Comparison of ENCODE assay signal across 21 cellular contexts in genomic region chr5:147971472-147971871, GRCh38.
DNase-seq lines count a peak whose midpoint lies in the region; ATAC-seq and TF ChIP-seq lines count a peak whose summit lies in the region.
"Had no signal": no experiment of that assay in that cellular context is flagged by ENCODE, and none has a peak within 500 bp of the region (broad histone marks: within the 10 kb centered on the region; RNA-seq: fewer than 3 reads in every experiment).

No MANE protein-coding gene starts in this region.

- no peaks in the 10 kb centered on the region for H3K27me3 Mint-ChIP-seq in GM23338 (ENCODE audit: insufficient read depth, low read depth, poor library complexity)
- H3K27me3 Mint-ChIP-seq in nephron progenitor cell (ENCODE audit: low read depth, poor library complexity): no peaks in the 10 kb centered on the region

- H3K27ac ChIP-seq in GM23338 (ENCODE audit: low read depth) (no peak overlapping the region), RWPE2 (ENCODE audit: poor library complexity, severe bottlenecking) (no peak overlapping the region)
- H3K27ac ChIP-seq: BLaER1 treated with 17β-estradiol and CSF1 and Interleukin-3, amounts not matched to agents 10 nM and 100 nM; RWPE1 had no signal

- DNase-seq in GM23338 (ENCODE audit: low spot score) (peak; percentile 30), RWPE2 (ENCODE audit: low spot score) (no peak), nephron progenitor cell (no peak), cerebellum (ENCODE audit: low spot score) (no peak), NCI-H2081 treated with DMSO at 0.1 percent for 48 hours (lab: John Stamatoyannopoulos, UW) (no peak), AML-193 (lab: John Stamatoyannopoulos, UW) (no peak)
- DNase-seq: CD4-positive, alpha-beta T cell; EL; GDM1; H7; Kasumi-1; MV-4-11; NCI-H1105 treated with DMSO at 0.1 percent for 48 hours; NCI-H2029; NCI-H446 treated with DMSO at 0.1 percent for 48 hours; SHP77 treated with DMSO at 0.1 percent for 48 hours had no signal

- H3K9me3 Mint-ChIP-seq in GM23338 (no peaks in the 10 kb centered on the region), nephron progenitor cell (no peaks in the 10 kb centered on the region)
- H3K9me3 Mint-ChIP-seq: CD4-positive, alpha-beta T cell had no signal

- H3K9me3 ChIP-seq in RWPE2 (ENCODE audit: severe bottlenecking): no peaks in the 10 kb centered on the region
- H3K9me3 ChIP-seq: BLaER1 treated with 17β-estradiol and CSF1 and Interleukin-3, amounts not matched to agents 10 nM and 100 nM had no signal

- H3K27me3 ChIP-seq in GM23338 (ENCODE audit: insufficient read depth) (no peaks in the 10 kb centered on the region), RWPE2 (ENCODE audit: insufficient read depth, poor library complexity, severe bottlenecking) (no peaks in the 10 kb centered on the region)
- H3K27me3 ChIP-seq: BLaER1 treated with 17β-estradiol and CSF1 and Interleukin-3, amounts not matched to agents 10 nM and 100 nM had no signal

- H3K4me3 ChIP-seq in GM23338: no peak overlapping the region
- no peak overlapping the region for H3K4me3 ChIP-seq in RWPE2 (ENCODE audit: severe bottlenecking)
- H3K4me3 ChIP-seq: BLaER1 treated with 17β-estradiol and CSF1 and Interleukin-3, amounts not matched to agents 10 nM and 100 nM; GM12878; K562 had no signal

- no peak for ATAC-seq in GM23338
- ATAC-seq in RWPE2 (ENCODE audit: low read depth): peak; percentile 66
- ATAC-seq in esophagus mucosa: peak; percentile 63
- ATAC-seq: GM12878, K562 had no signal

- no peak for TF ChIP-seq CTCF in GM23338 (conservative IDR thresholded peaks at IDR 0.05; ENCODE audit: low read depth in 2 of 2)
- TF ChIP-seq CTCF in RWPE2 (IDR thresholded peaks at IDR 0.05; ENCODE audit: poor library complexity, severe bottlenecking): no peak
- no peak for TF ChIP-seq CTCF in nephron progenitor cell (IDR thresholded peaks at IDR 0.05)

- H3K36me3 Mint-ChIP-seq in GM23338 (ENCODE audit: low read depth): no peaks in the 10 kb centered on the region
- no peaks in the 10 kb centered on the region for H3K36me3 Mint-ChIP-seq in nephron progenitor cell (ENCODE audit: low read depth)

- H3K4me2 ChIP-seq in GM23338: no peak overlapping the region
- H3K4me2 ChIP-seq: BLaER1 treated with 17β-estradiol and CSF1 and Interleukin-3, amounts not matched to agents 10 nM and 100 nM had no signal

- no peaks in the 10 kb centered on the region for H4K20me1 ChIP-seq in GM23338 (replicated peaks; ENCODE audit: insufficient read depth)
- H4K20me1 ChIP-seq: BLaER1 treated with 17β-estradiol and CSF1 and Interleukin-3, amounts not matched to agents 10 nM and 100 nM had no signal

- no peaks in the 10 kb centered on the region for H3K9me2 ChIP-seq in GM23338 (ENCODE audit: insufficient read depth)

- H3K36me3 ChIP-seq in GM23338 (ENCODE audit: insufficient read depth) (no peaks in the 10 kb centered on the region), RWPE2 (ENCODE audit: low read depth) (no peaks in the 10 kb centered on the region)
- H3K36me3 ChIP-seq: BLaER1 treated with 17β-estradiol and CSF1 and Interleukin-3, amounts not matched to agents 10 nM and 100 nM had no signal

- no peaks in the 10 kb centered on the region for H3K79me2 ChIP-seq in GM23338 (replicated peaks; ENCODE audit: insufficient read depth)

- H3F3A ChIP-seq in GM23338 (replicated peaks; ENCODE audit: low read depth): no peaks in the 10 kb centered on the region

- H3K4me1 ChIP-seq in GM23338 (ENCODE audit: insufficient read depth) (peaks cover 6% of the 10 kb centered on the region; the same call in 1 of the 2 replicates), RWPE2 (ENCODE audit: insufficient read depth, poor library complexity, severe bottlenecking) (peaks cover 6% of the 10 kb centered on the region)
- H3K4me1 ChIP-seq: BLaER1 treated with 17β-estradiol and CSF1 and Interleukin-3, amounts not matched to agents 10 nM and 100 nM had no signal

- H3K4me1 Mint-ChIP-seq in GM23338 (peaks cover 4% of the 10 kb centered on the region; the same call in 2 of the 3 replicates), nephron progenitor cell (peaks cover 20% of the 10 kb centered on the region)

- H3K27ac Mint-ChIP-seq in GM23338 (no peak overlapping the region), nephron progenitor cell (peak overlapping the region; percentile 38)
- H3K27ac Mint-ChIP-seq: CD4-positive, alpha-beta T cell had no signal

- no peak overlapping the region for H2AFZ ChIP-seq in GM23338

- H3K4me3 Mint-ChIP-seq in GM23338 (no peak overlapping the region), nephron progenitor cell (no peak overlapping the region)
- H3K4me3 Mint-ChIP-seq: CD4-positive, alpha-beta T cell had no signal

TF ChIP-seq in GM23338, 12 proteins besides CTCF, POLR2A, EP300 and RAD21 (continues in another document):
- TF ChIP-seq ETS1 (IDR thresholded peaks at IDR 0.05): no peak
- no peak for TF ChIP-seq NANOG (IDR thresholded peaks at IDR 0.05; ENCODE audit: borderline replicate concordance)
- no peak for TF ChIP-seq EZH2phosphoT487 (IDR thresholded peaks at IDR 0.05; ENCODE audit: unreplicated experiment)
- no peak for TF ChIP-seq ZNF114 (CRISPR knock-in tag; IDR thresholded peaks at IDR 0.05)
- no peak for TF ChIP-seq ZNF462 (CRISPR knock-in tag; IDR thresholded peaks at IDR 0.05)
